26 cellular contexts compared by ENCODE assay signal in the genomic region with DNA sequence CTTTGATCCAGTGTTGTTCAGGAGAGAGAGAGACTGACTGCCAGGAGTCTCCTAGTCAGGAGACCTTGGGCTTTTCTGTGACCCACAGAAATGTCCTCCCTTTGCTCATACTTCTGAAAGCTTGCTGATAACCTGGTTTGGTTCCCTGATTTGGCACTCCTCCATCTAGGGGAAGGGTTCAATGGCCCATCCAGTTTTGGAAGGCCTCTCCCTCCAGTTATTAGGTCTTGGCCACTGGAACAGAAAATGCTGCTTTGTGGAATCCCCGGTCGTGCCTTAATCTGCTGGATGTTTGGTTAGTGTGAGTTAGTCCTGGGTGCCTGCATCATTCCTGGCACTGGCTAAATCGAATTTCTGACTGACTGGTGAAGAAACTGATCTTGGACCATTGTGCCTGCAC. TPM values are rescaled to one million over a fixed set of nuclear protein-coding genes. Genes with fewer than 3 reads are reported as not detected.
A peak's percentile ranks its signal among the peaks of the same experiment; 100 is the strongest.
DNase-seq lines count a peak whose midpoint lies in the region; ATAC-seq and TF ChIP-seq lines count a peak whose summit lies in the region.
"Had no signal": no experiment of that assay in that cellular context is flagged by ENCODE, and none has a peak within 500 bp of the region (broad histone marks: within the 10 kb centered on the region; RNA-seq: fewer than 3 reads in every experiment).

No MANE protein-coding gene starts in this region.

- intact Hi-C loops in heart left ventricle (cut with DNase I) (loop anchor here in 1 of 10 donors (10.0 kb wide), 1 partner anchor 88 kb away; the partner anchor contains the start of gene CHMP3), right lobe of liver (cut with DNase I) (no loop called here), CD14-positive monocyte (cut with micrococcal nuclease) (no loop called here)

- no peaks in the 10 kb centered on the region for H3K27me3 Mint-ChIP-seq in CD14-positive monocyte (ENCODE audit: low read depth in 3 of 3)
- H3K27me3 Mint-ChIP-seq: activated CD4-positive, alpha-beta memory T cell treated with anti-CD3 and anti-CD28 coated beads for 36 hours; activated T-helper 17 cell treated with anti-CD3 and anti-CD28 coated beads, Interleukin-2, amount 50 U/mL, for 72 hours; B cell; brain had no signal

- peaks cover 89 to 94% of the 10 kb centered on the region in 2 donors for H3K36me3 Mint-ChIP-seq in CD14-positive monocyte

- DNase-seq in heart left ventricle, result no peak
- no peak for DNase-seq in right atrium auricular region (ENCODE audit: low spot score)
- no peak for DNase-seq in coronary artery (ENCODE audit: low spot score)
- DNase-seq in right lobe of liver, result peak in 1 of 3 donors; percentile 72
- no peak for DNase-seq in DMS53 treated with DMSO at 0.1 percent for 48 hours (lab: John Stamatoyannopoulos, UW; ENCODE audit: unreplicated experiment)
- DNase-seq in NCI-H2107 (lab: John Stamatoyannopoulos, UW), result no peak
- no peak for DNase-seq in H4 (ENCODE audit: low spot score)
- no peak for DNase-seq in CD14-positive monocyte (ENCODE audit: low spot score)
- DNase-seq: activated CD4-positive, alpha-beta memory T cell treated with anti-CD3 and anti-CD28 coated beads for 36 hours; activated CD4-positive, CD25-positive, alpha-beta regulatory T cell treated with anti-CD3 and anti-CD28 coated beads, Interleukin-2, amount 50 U/mL, for 72 hours; activated CD8-positive, alpha-beta memory T cell treated with anti-CD3 and anti-CD28 coated beads, Interleukin-2, amount 50 U/mL, for 4 hours; activated naive CD4-positive, alpha-beta T cell treated with anti-CD3 and anti-CD28 coated beads, Interleukin-2, amount 50 U/mL, for 16 hours; Caco-2; DMS79; effector CD8-positive, alpha-beta T cell; GDM1; KBM-7; NCI-H748 treated with DMSO at 0.1 percent for 48 hours; psoas muscle; stimulated activated naive CD4-positive, alpha-beta T cell treated with Interleukin-2 at 50 U/mL for 16 hours had no signal

- TF ChIP-seq CTCF in heart left ventricle (IDR thresholded peaks at IDR 0.05) (no peak), right atrium auricular region (IDR thresholded peaks at IDR 0.05) (no peak), coronary artery (IDR thresholded peaks at IDR 0.05) (no peak), right lobe of liver (IDR thresholded peaks at IDR 0.05) (no peak), CD14-positive monocyte (IDR thresholded peaks at IDR 0.05) (no peak)

- H3K27ac Mint-ChIP-seq in CD14-positive monocyte, result peak overlapping the region in 1 of 7 donors; percentile 29
- H3K27ac Mint-ChIP-seq: activated CD4-positive, alpha-beta memory T cell treated with anti-CD3 and anti-CD28 coated beads for 36 hours; activated T-helper 17 cell treated with anti-CD3 and anti-CD28 coated beads, Interleukin-2, amount 50 U/mL, for 72 hours; B cell had no signal

- no peak for TF ChIP-seq POLR2A in heart left ventricle (IDR thresholded peaks at IDR 0.05)
- no peak for TF ChIP-seq POLR2A in right lobe of liver (IDR thresholded peaks at IDR 0.05)

- no peaks in the 10 kb centered on the region for H3K9me3 Mint-ChIP-seq in CD14-positive monocyte
- H3K9me3 Mint-ChIP-seq: activated CD4-positive, alpha-beta memory T cell treated with anti-CD3 and anti-CD28 coated beads for 36 hours; activated T-helper 17 cell treated with anti-CD3 and anti-CD28 coated beads, Interleukin-2, amount 50 U/mL, for 72 hours; brain had no signal

- 50 to 61% (median 60%) methylated on average over 3 of the region's 3 CpGs for WGBS in heart left ventricle, 4 donors
- WGBS in right lobe of liver (ENCODE audit: insufficient coverage, low coverage, low lambda C conversion rate, missing lambda C conversion rate), result 24% methylated on average over 2 of the region's 3 CpGs

- no peaks in the 10 kb centered on the region for H3K4me1 Mint-ChIP-seq in CD14-positive monocyte
- H3K4me1 Mint-ChIP-seq: B cell had no signal

- H3K9me3 ChIP-seq in heart left ventricle, result no peaks in the 10 kb centered on the region
- no peaks in the 10 kb centered on the region for H3K9me3 ChIP-seq in right atrium auricular region
- H3K9me3 ChIP-seq in right lobe of liver, result no peaks in the 10 kb centered on the region
- H3K9me3 ChIP-seq: Caco-2, HAP-1, psoas muscle, SJSA1, tibial nerve had no signal

- H3K4me3 ChIP-seq in heart left ventricle (no peak overlapping the region), right atrium auricular region (no peak overlapping the region), coronary artery (no peak overlapping the region), right lobe of liver (no peak overlapping the region)
- H3K4me3 ChIP-seq: HAP-1, psoas muscle, SJSA1, tibial nerve had no signal

- peak in 3 of 4 donors; percentile 27 to 58 (median 48) for ATAC-seq in heart left ventricle
- ATAC-seq in right lobe of liver, result peak; percentile 69 to 85 (median 76)
- ATAC-seq: activated T-helper 17 cell treated with anti-CD3 and anti-CD28 coated beads, Interleukin-2, amount 50 U/mL, for 72 hours had no signal

- peaks cover 0 to 99% (median 98%) of the 10 kb centered on the region in 9 donors for H3K36me3 ChIP-seq in heart left ventricle
- peaks cover 95% of the 10 kb centered on the region for H3K36me3 ChIP-seq in right atrium auricular region
- peaks cover 11 to 65% (median 26%) of the 10 kb centered on the region in 4 donors for H3K36me3 ChIP-seq in right lobe of liver

- H3K27me3 ChIP-seq in heart left ventricle (no peaks in the 10 kb centered on the region), right atrium auricular region (no peaks in the 10 kb centered on the region), right lobe of liver (no peaks in the 10 kb centered on the region)
- H3K27me3 ChIP-seq: SJSA1, tibial nerve had no signal

- no peak overlapping the region for H3K4me3 Mint-ChIP-seq in CD14-positive monocyte
- H3K4me3 Mint-ChIP-seq: activated CD4-positive, alpha-beta memory T cell treated with anti-CD3 and anti-CD28 coated beads for 36 hours; activated T-helper 17 cell treated with anti-CD3 and anti-CD28 coated beads, Interleukin-2, amount 50 U/mL, for 72 hours; B cell; brain had no signal

- H3K4me1 ChIP-seq in heart left ventricle (peaks cover 3 to 42% (median 20%) of the 10 kb centered on the region in 12 donors), right atrium auricular region (peaks cover 0 to 36% of the 10 kb centered on the region in 2 donors), right lobe of liver (peaks cover 0 to 17% (median 2%) of the 10 kb centered on the region in 4 donors)
- H3K4me1 ChIP-seq: Caco-2, HAP-1, psoas muscle had no signal

- H3K27ac ChIP-seq in heart left ventricle, result peak overlapping the region in 7 of 12 donors; percentile 9 to 47 (median 13)
- peak overlapping the region in 1 of 2 donors; percentile 52 for H3K27ac ChIP-seq in right atrium auricular region
- peak overlapping the region; percentile 4 to 75 for H3K27ac ChIP-seq in coronary artery
- H3K27ac ChIP-seq in right lobe of liver, result no peak overlapping the region
- H3K27ac ChIP-seq: psoas muscle, SJSA1 had no signal

RNA-seq across cellular contexts. Expression of gene KDM3A, which starts 35.7 kb away (rescaled TPM):
- total RNA-seq in heart left ventricle, result 10 to 100 TPM; 17.7 to 44.0 (median 35.4) TPM
- polyA plus RNA-seq in heart left ventricle, result 10 to 100 TPM; 13.5 to 25.4 TPM
- 10 to 100 TPM; 22.3 to 33.1 TPM for total RNA-seq in right atrium auricular region
- total RNA-seq in right lobe of liver, result 10 to 100 TPM in 5 of 6 experiments, 1 to 10 TPM in 1; 7.2 to 40.8 (median 13.6) TPM
- total RNA-seq in H4 (2014; rRNA removed; shearing (Covaris generic)), result 8.3 and 10.8 TPM in 2 replicates
- 1 to 10 TPM; 3.3 to 7.4 TPM for polyA plus RNA-seq in CD14-positive monocyte

Comparison
In these comparisons a context has a peak if more than half of its experiments do, and no peak if none do; other contexts are left out.
1. H3K27ac ChIP-seq: peak in heart left ventricle (7 of 12) and coronary artery (2 of 2); none in right lobe of liver (0 of 3).